ENCODE assay signal across 23 cellular contexts in the genomic region with DNA sequence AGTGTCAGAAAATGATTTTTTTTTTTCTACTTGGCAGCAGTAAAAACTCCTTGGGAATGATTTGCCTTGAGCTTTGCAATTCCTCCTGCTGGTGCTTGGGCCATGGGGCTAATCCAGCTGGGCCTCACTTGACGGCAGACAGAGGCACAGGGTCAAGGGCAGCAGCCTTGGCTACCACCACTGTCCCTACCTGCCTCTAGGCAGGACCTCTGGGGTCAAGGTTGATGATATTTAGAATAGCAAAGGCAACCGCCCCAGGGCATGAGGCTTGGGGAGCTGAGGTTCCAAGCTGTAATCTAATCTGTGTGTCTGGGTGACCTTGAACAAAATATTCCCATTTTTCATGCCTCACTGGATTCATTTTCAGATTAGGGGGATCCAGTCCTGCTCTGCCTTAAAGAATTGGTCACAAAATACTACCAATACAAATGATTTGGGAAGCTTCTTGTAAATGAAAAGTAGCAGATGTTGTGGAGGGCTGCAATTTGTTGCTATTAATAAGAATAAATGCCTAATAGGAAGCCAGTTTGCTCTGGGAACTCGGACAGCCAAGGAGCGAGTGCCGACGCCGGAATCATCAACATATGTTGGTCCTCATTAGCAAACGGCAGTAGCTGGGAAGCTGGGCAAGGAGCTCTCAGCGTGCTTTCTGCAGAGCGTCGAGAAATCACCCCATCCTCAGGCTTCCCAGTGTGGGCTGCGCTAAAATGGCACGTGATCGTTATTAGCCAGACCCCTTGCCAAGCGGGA.
"Had no signal": no experiment of that assay in that cellular context is flagged by ENCODE, and none has a peak within 500 bp of the region (broad histone marks: within the 10 kb centered on the region; RNA-seq: fewer than 3 reads in every experiment).

No MANE protein-coding gene starts in this region.

- H3K79me2 ChIP-seq: hepatocyte, parathyroid adenoma had no signal

- H3K27ac Mint-ChIP-seq: activated naive CD4-positive, alpha-beta T cell treated with anti-CD3 and anti-CD28 coated beads for 36 hours; activated naive CD8-positive, alpha-beta T cell treated with anti-CD3 and anti-CD28 coated beads, Interleukin-2, amount 10 ng/mL, durations not matched to agents 7 days and 5 days; immature natural killer cell; nephron; stimulated activated effector memory CD8-positive, alpha-beta T cell treated with anti-CD3 and anti-CD28 coated beads, Interleukin-12 subunit alpha, Interleukin-12 subunit beta, amount 100 ng/mL, for 72 hours; stimulated activated naive CD8-positive, alpha-beta T cell treated with anti-CD3 and anti-CD28 coated beads, Interleukin-15, amount 100 ng/mL, for 72 hours; T-helper 1 cell treated with Interleukin-12 subunit alpha and Interleukin-12 subunit beta and Interleukin-4 antibody, amounts not matched to agents 30 μg/mL and 1 μg/mL, for 36 hours had no signal

- DNase-seq: activated CD4-positive, alpha-beta T cell treated with anti-CD3 and anti-CD28 coated beads for 4 hours; activated CD4-positive, alpha-beta T cell treated with anti-CD3 and anti-CD28 coated beads, Interleukin-2, amount 50 U/mL, for 48 hours; activated CD4-positive, CD25-positive, alpha-beta regulatory T cell; activated effector memory CD4-positive, alpha-beta T cell treated with Interleukin-2 at 50 U/mL for 16 hours; activated naive CD4-positive, alpha-beta T cell treated with anti-CD3 and anti-CD28 coated beads for 36 hours; activated naive CD8-positive, alpha-beta T cell treated with anti-CD3 and anti-CD28 coated beads, Interleukin-2, amount 10 ng/mL, durations not matched to agents 7 days and 5 days; activated T-cell treated with anti-CD3 and anti-CD28 coated beads, Interleukin-2, amount 50 U/mL, for 48 hours; amniotic stem cell; effector CD8-positive, alpha-beta T cell; erythroblast; foreskin fibroblast; immature natural killer cell; left lung; stimulated activated CD4-positive, alpha-beta T cell treated with anti-CD3 and anti-CD28 coated beads, Interleukin-2, amount 100 ng/mL, for 24 hours; stimulated activated naive CD8-positive, alpha-beta T cell treated with anti-CD3 and anti-CD28 coated beads, Interleukin-15, amount 100 ng/mL, for 72 hours; T1000; uterus had no signal

- H3K36me3 ChIP-seq: left lung, uterus had no signal

- H3K4me3 ChIP-seq: hepatocyte, left lung, uterus had no signal

- ATAC-seq: sciatic nerve; stimulated activated effector memory CD8-positive, alpha-beta T cell treated with anti-CD3 and anti-CD28 coated beads, Interleukin-12 subunit alpha, Interleukin-12 subunit beta, amount 100 ng/mL, for 72 hours; stimulated activated naive CD8-positive, alpha-beta T cell treated with anti-CD3 and anti-CD28 coated beads, Interleukin-15, amount 100 ng/mL, for 72 hours had no signal

- H3K27me3 ChIP-seq: hepatocyte, left lung, uterus had no signal

- H3K4me1 ChIP-seq: left lung, parathyroid adenoma, uterus had no signal

- H3K9me3 ChIP-seq: left lung, uterus had no signal

- H3K4me1 Mint-ChIP-seq: immature natural killer cell; stimulated activated effector memory CD8-positive, alpha-beta T cell treated with anti-CD3 and anti-CD28 coated beads, Interleukin-12 subunit alpha, Interleukin-12 subunit beta, amount 100 ng/mL, for 72 hours; stimulated activated naive CD8-positive, alpha-beta T cell treated with anti-CD3 and anti-CD28 coated beads, Interleukin-15, amount 100 ng/mL, for 72 hours had no signal

- H3K36me3 Mint-ChIP-seq: activated naive CD8-positive, alpha-beta T cell treated with anti-CD3 and anti-CD28 coated beads, Interleukin-2, amount 10 ng/mL, durations not matched to agents 7 days and 5 days; stimulated activated effector memory CD8-positive, alpha-beta T cell treated with anti-CD3 and anti-CD28 coated beads, Interleukin-12 subunit alpha, Interleukin-12 subunit beta, amount 100 ng/mL, for 72 hours had no signal

- H3K4me3 Mint-ChIP-seq: activated naive CD4-positive, alpha-beta T cell treated with anti-CD3 and anti-CD28 coated beads for 36 hours; activated naive CD8-positive, alpha-beta T cell treated with anti-CD3 and anti-CD28 coated beads, Interleukin-2, amount 10 ng/mL, durations not matched to agents 7 days and 5 days; immature natural killer cell; nephron; stimulated activated effector memory CD8-positive, alpha-beta T cell treated with anti-CD3 and anti-CD28 coated beads, Interleukin-12 subunit alpha, Interleukin-12 subunit beta, amount 100 ng/mL, for 72 hours; stimulated activated naive CD8-positive, alpha-beta T cell treated with anti-CD3 and anti-CD28 coated beads, Interleukin-15, amount 100 ng/mL, for 72 hours; T-helper 1 cell treated with Interleukin-12 subunit alpha and Interleukin-12 subunit beta and Interleukin-4 antibody, amounts not matched to agents 30 μg/mL and 1 μg/mL, for 36 hours had no signal

- H3K9ac ChIP-seq: parathyroid adenoma had no signal

- H3K4me2 ChIP-seq: hepatocyte had no signal

- H3K27ac ChIP-seq: hepatocyte, left lung, parathyroid adenoma, uterus had no signal
